In genomic region chr17:35242158-35242804, GRCh38 we compare ENCODE assay signal across 8 cellular contexts. TPM values are rescaled to one million over a fixed set of nuclear protein-coding genes. Genes with fewer than 3 reads are reported as not detected.
DNase-seq lines count a peak whose midpoint lies in the region; ATAC-seq and TF ChIP-seq lines count a peak whose summit lies in the region.

No MANE protein-coding gene starts in this region.

- CTCF ChIA-PET in BJ (lab: Yijun Ruan, JAX), result interaction anchor here (1.2 to 1.5 kb wide), 2 partner anchors 69 to 149 kb away, joined by 3 read pairs; no protein-coding TSS in a partner anchor

- H3K9me3 Mint-ChIP-seq in nephron progenitor cell, result no peaks in the 10 kb centered on the region

- H3K4me1 Mint-ChIP-seq in nephron progenitor cell, result peaks cover 34% of the 10 kb centered on the region

- H3K9me3 ChIP-seq in stomach smooth muscle (ENCODE audit: control insufficient read depth in 2 of 2, low read length in 2 of 2), result no peaks in the 10 kb centered on the region

- H3K4me1 ChIP-seq in stomach smooth muscle (ENCODE audit: control insufficient read depth, insufficient read depth, low read length), result peaks cover 21% of the 10 kb centered on the region

- no peak overlapping the region for H3K27ac Mint-ChIP-seq in nephron progenitor cell

- H3K4me3 Mint-ChIP-seq in nephron progenitor cell, result peak overlapping the region; percentile 94

- TF ChIP-seq CTCF in BJ (IDR thresholded peaks at IDR 0.05; ENCODE audit: insufficient read depth, low read depth, low read length) (no peak; the same call in 1 of the 2 replicates), nephron progenitor cell (IDR thresholded peaks at IDR 0.05) (no peak)

- ATAC-seq in GM19351 (IDR thresholded peaks at IDR 0.05; ENCODE audit: unreplicated experiment) (peak; percentile 63), HG03521 (IDR thresholded peaks at IDR 0.05; ENCODE audit: unreplicated experiment) (peak; percentile 49)

- H3K36me3 ChIP-seq in BJ (ENCODE audit: control insufficient read depth, insufficient read depth, low read length) (no peaks in the 10 kb centered on the region), stomach smooth muscle (ENCODE audit: control insufficient read depth in 2 of 2, insufficient read depth in 2 of 2, low read length in 2 of 2) (peaks cover 0 to under 1% of the 10 kb centered on the region in 2 donors)

- DNase-seq in BJ (ENCODE audit: low read depth), result no peak
- peak; percentile 71 for DNase-seq in NOMO-1 treated with dmso at 0.1 percent for 144 hours (lab: John Stamatoyannopoulos, UW; ENCODE audit: unreplicated experiment)
- peak; percentile 81 for DNase-seq in activated T-cell treated with anti-CD3 and anti-CD28 coated beads, Interleukin-2, amount 50 U/mL, for 1 hour
- DNase-seq in fibroblast of gingiva (ENCODE audit: low read depth), result peak; percentile 4
- DNase-seq in nephron progenitor cell, result peak; percentile 53

- H3K36me3 Mint-ChIP-seq in nephron progenitor cell (ENCODE audit: low read depth), result no peaks in the 10 kb centered on the region

- POLR2A ChIA-PET in BJ (lab: Charles Lee), result no interaction called here

- no peaks in the 10 kb centered on the region for H3K27me3 ChIP-seq in BJ (ENCODE audit: control insufficient read depth, insufficient read depth, low read length)
- H3K27me3 ChIP-seq in stomach smooth muscle (ENCODE audit: control insufficient read depth in 1 of 2, insufficient read depth in 2 of 2, low read length in 2 of 2), result no peaks in the 10 kb centered on the region

- H3K27ac ChIP-seq in stomach smooth muscle (ENCODE audit: low read length), result peak overlapping the region; percentile 93

- H3K27me3 Mint-ChIP-seq in nephron progenitor cell (ENCODE audit: low read depth, poor library complexity), result peaks cover 13% of the 10 kb centered on the region

- H3K4me3 ChIP-seq in BJ (ENCODE audit: low read depth, low read length) (peak overlapping the region; percentile 91), stomach smooth muscle (ENCODE audit: low read length in 2 of 2) (peak overlapping the region; percentile 90 to 91)

- peak overlapping the region; percentile 86 for H3K9ac ChIP-seq in stomach smooth muscle (ENCODE audit: low read length in 2 of 2)

RNA-seq across cellular contexts. Expression of gene SLFN5, which starts 0.6 kb away (rescaled TPM):
- polyA plus RNA-seq in BJ (2011; rRNA removed), result 32.6 and 65.3 TPM in 2 replicates
- 51.5 and 60.4 TPM in 2 replicates for polyA minus RNA-seq in BJ (2011; rRNA and poly(A)+ RNA removed)

RNA-seq across cellular contexts. Expression of gene SLC35G3, which starts 48.1 kb away (rescaled TPM):
- not detected in 2 replicates for polyA plus RNA-seq in BJ (2011; rRNA removed)
- not detected in 2 replicates for polyA minus RNA-seq in BJ (2011; rRNA and poly(A)+ RNA removed)
